In genomic region chr22:33329398-33329797, GRCh38 we compare ENCODE assay signal across 1 cellular context.
A peak's percentile ranks its signal among the peaks of the same experiment; 100 is the strongest.
TF ChIP-seq lines count a peak whose summit lies in the region.

No MANE protein-coding gene starts in this region.

TF ChIP-seq in HepG2, 621 proteins besides CTCF, POLR2A, EP300 and RAD21 (continued from another document):
- no peak for TF ChIP-seq MNT (IDR thresholded peaks at IDR 0.05)
- peak; percentile 53; the same call in 1 of the 2 replicates for TF ChIP-seq TFAP4 (IDR thresholded peaks at IDR 0.05; ENCODE audit: borderline replicate concordance, low read depth)
- no peak for TF ChIP-seq PPARG (CRISPR knock-in tag; conservative IDR thresholded peaks at IDR 0.05)
- no peak for TF ChIP-seq BRF2 (CRISPR knock-in tag; IDR thresholded peaks at IDR 0.05)
- TF ChIP-seq MEIS2 (CRISPR knock-in tag; IDR thresholded peaks at IDR 0.05) = peak; percentile 91
- TF ChIP-seq E2F1 (CRISPR knock-in tag; IDR thresholded peaks at IDR 0.05) = 0 out of 2 replicates have a peak, but pooled peaks have one; percentile 18
- TF ChIP-seq ETV5 (CRISPR knock-in tag; IDR thresholded peaks at IDR 0.05; ENCODE audit: borderline replicate concordance) = peak; percentile 43; the same call in 1 of the 2 replicates
- no peak for TF ChIP-seq NRL (CRISPR knock-in tag; IDR thresholded peaks at IDR 0.05; ENCODE audit: borderline replicate concordance)
- no peak for TF ChIP-seq ZC3H13 (CRISPR knock-in tag; IDR thresholded peaks at IDR 0.05)
- TF ChIP-seq FOXP4 (CRISPR knock-in tag; IDR thresholded peaks at IDR 0.05) = 0 out of 2 replicates have a peak, but pooled peaks have one; percentile 10
